ENCODE assay signal across 8 cellular contexts in genomic region chr19:8526345-8527062, GRCh38. TPM values are rescaled to one million over a fixed set of nuclear protein-coding genes. Genes with fewer than 3 reads are reported as not detected.
DNase-seq lines count a peak whose midpoint lies in the region; ATAC-seq lines count a peak whose summit lies in the region.

No MANE protein-coding gene starts in this region.

- peak overlapping the region; percentile 53 to 69 (median 68) for H3K9ac ChIP-seq in skeletal muscle tissue (ENCODE audit: low read depth in 1 of 3, low read length in 3 of 3)

- no peak for ATAC-seq in stimulated activated naive CD8-positive, alpha-beta T cell treated with anti-CD3 and anti-CD28 coated beads, Interleukin-15, amount 100 ng/mL, for 72 hours
- ATAC-seq in HG03135 (IDR thresholded peaks at IDR 0.05; ENCODE audit: unreplicated experiment) (no peak), HG03457 (IDR thresholded peaks at IDR 0.05; ENCODE audit: unreplicated experiment) (no peak)

- H3K27me3 ChIP-seq in skeletal muscle tissue (ENCODE audit: control insufficient read depth in 3 of 3, insufficient read depth in 3 of 3, low read length in 3 of 3) = peaks cover 0 to 17% (median 8%) of the 10 kb centered on the region in 3 donors

- peaks cover 0 to 10% (median 8%) of the 10 kb centered on the region in 3 donors for H3K4me1 ChIP-seq in skeletal muscle tissue (ENCODE audit: control insufficient read depth in 3 of 3, insufficient read depth in 3 of 3, low read length in 3 of 3)

- H3K27ac ChIP-seq in caudate nucleus (ENCODE audit: low read depth, low read length) (peak overlapping the region; percentile 80), skeletal muscle tissue (ENCODE audit: low read depth, low read length) (peak overlapping the region; percentile 83)

- peaks cover 12% of the 10 kb centered on the region for H3K4me1 Mint-ChIP-seq in stimulated activated naive CD8-positive, alpha-beta T cell treated with anti-CD3 and anti-CD28 coated beads, Interleukin-15, amount 100 ng/mL, for 72 hours

- H3K36me3 ChIP-seq in skeletal muscle tissue (ENCODE audit: control insufficient read depth in 3 of 3, insufficient read depth in 3 of 3, low read length in 3 of 3) = peaks cover 0 to 2% (median 0%) of the 10 kb centered on the region in 3 donors

- no peak overlapping the region for H3K27ac Mint-ChIP-seq in stimulated activated naive CD8-positive, alpha-beta T cell treated with anti-CD3 and anti-CD28 coated beads, Interleukin-15, amount 100 ng/mL, for 72 hours

- no peaks in the 10 kb centered on the region for H3K27me3 Mint-ChIP-seq in stimulated activated naive CD8-positive, alpha-beta T cell treated with anti-CD3 and anti-CD28 coated beads, Interleukin-15, amount 100 ng/mL, for 72 hours

- peak; percentile 93 for DNase-seq in EL
- DNase-seq in NCI-H2227 (lab: John Stamatoyannopoulos, UW; ENCODE audit: unreplicated experiment) = peak; percentile 90
- DNase-seq in caudate nucleus (lab: John Stamatoyannopoulos, UW) = peak in 59 of 61 donors; percentile 21 to 86 (median 70)
- peak; percentile 97 for DNase-seq in islet precursor cell
- DNase-seq in stimulated activated naive CD8-positive, alpha-beta T cell treated with anti-CD3 and anti-CD28 coated beads, Interleukin-15, amount 100 ng/mL, for 72 hours = no peak

- H3K4me3 ChIP-seq in skeletal muscle tissue (ENCODE audit: low read length in 3 of 3) = peak overlapping the region; percentile 66 to 77 (median 74)

- no peak overlapping the region for H3K4me3 Mint-ChIP-seq in stimulated activated naive CD8-positive, alpha-beta T cell treated with anti-CD3 and anti-CD28 coated beads, Interleukin-15, amount 100 ng/mL, for 72 hours

- no peaks in the 10 kb centered on the region for H3K9me3 Mint-ChIP-seq in stimulated activated naive CD8-positive, alpha-beta T cell treated with anti-CD3 and anti-CD28 coated beads, Interleukin-15, amount 100 ng/mL, for 72 hours

- peaks cover 0 to 4% (median 0%) of the 10 kb centered on the region in 3 donors for H3K9me3 ChIP-seq in skeletal muscle tissue (ENCODE audit: control insufficient read depth in 3 of 3, low read length in 3 of 3)

RNA-seq across cellular contexts. Expression of gene ZNF414, which starts 12.5 kb away (rescaled TPM):
- total RNA-seq in skeletal muscle tissue = 4.2 TPM

RNA-seq across cellular contexts. Expression of gene PRAM1, which starts 24.1 kb away (rescaled TPM):
- total RNA-seq in skeletal muscle tissue = 1.0 TPM

RNA-seq across cellular contexts. Expression of gene MYO1F, which starts 50.7 kb away (rescaled TPM):
- total RNA-seq in skeletal muscle tissue = 7.8 TPM

Comparison
In these comparisons a context has a peak if more than half of its experiments do, and no peak if none do; other contexts are left out.
1. DNase-seq: peak in EL (single experiment), NCI-H2227 (single experiment), caudate nucleus (59 of 61) and islet precursor cell (single experiment); none in stimulated activated naive CD8-positive, alpha-beta T cell treated with anti-CD3 and anti-CD28 coated beads, Interleukin-15, amount 100 ng/mL, for 72 hours (0 of 2).